13 cellular contexts compared by ENCODE assay signal in the genomic region with DNA sequence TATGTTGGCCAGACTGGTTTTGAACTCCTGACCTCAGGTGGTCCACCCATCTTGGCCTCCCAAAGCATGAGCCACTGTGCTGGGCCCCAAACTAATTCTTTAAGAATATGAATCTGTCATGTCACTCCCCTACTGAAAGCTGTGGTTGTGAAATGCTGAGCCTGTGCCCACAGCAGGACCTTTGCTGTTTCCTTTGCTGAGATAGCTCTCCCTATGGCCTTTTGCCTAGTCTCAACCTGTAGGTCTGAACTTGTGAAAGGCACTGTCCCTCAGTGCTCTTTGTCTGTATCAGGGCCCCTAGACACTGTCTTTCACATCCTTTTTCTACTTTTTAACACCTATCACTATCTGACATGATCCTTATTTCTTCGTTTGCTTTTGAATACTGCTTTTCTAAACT.
DNase-seq lines count a peak whose midpoint lies in the region; ATAC-seq, FAIRE-seq and TF ChIP-seq lines count a peak whose summit lies in the region.
"Had no signal": no experiment of that assay in that cellular context is flagged by ENCODE, and none has a peak within 500 bp of the region (broad histone marks: within the 10 kb centered on the region; RNA-seq: fewer than 3 reads in every experiment).

No MANE protein-coding gene starts in this region.

- H3K56ac ChIP-seq in H1 (replicated peaks; ENCODE audit: insufficient read length, low read depth, low read length): no peak overlapping the region

- peak; percentile 98 for ATAC-seq in GM18867 (IDR thresholded peaks at IDR 0.05; ENCODE audit: unreplicated experiment)
- peak; percentile 88 for ATAC-seq in GM21528 (IDR thresholded peaks at IDR 0.05; ENCODE audit: low FRiP score, unreplicated experiment)
- peak; percentile 93 for ATAC-seq in HG03108 (IDR thresholded peaks at IDR 0.05; ENCODE audit: unreplicated experiment)
- ATAC-seq in left colon: no peak
- ATAC-seq: effector memory CD8-positive, alpha-beta T cell had no signal

- H3K18ac ChIP-seq in H1 (ENCODE audit: extremely low read depth, low read length): no peak overlapping the region

- H3K27ac ChIP-seq in H1 (ENCODE audit: low read depth, low read length): no peak overlapping the region
- H3K27ac ChIP-seq in colonic mucosa: no peak overlapping the region

- DNase-seq in H1 (ENCODE audit: low read depth in 1 of 2, low spot score in 2 of 2) (no peak), colonic mucosa (no peak), left colon (no peak), OCI-M1 (lab: John Stamatoyannopoulos, UW) (no peak), NCI-H1417 treated with DMSO at 0.1 percent for 48 hours (lab: John Stamatoyannopoulos, UW) (no peak)
- DNase-seq: Caco-2; effector memory CD8-positive, alpha-beta T cell; H7; MG63 had no signal

- H3K4me3 ChIP-seq in H1 (ENCODE audit: extremely low read depth in 1 of 4, insufficient read depth in 2 of 4, low read depth in 3 of 4, low read length in 4 of 4) (no peak overlapping the region), colonic mucosa (no peak overlapping the region)
- H3K4me3 ChIP-seq: MG63, smooth muscle cell had no signal

- POLR2A ChIA-PET in H1 (lab: Charles Lee; ENCODE audit: partially characterized antibody): interaction anchor here (0.6 to 3.2 kb wide), 5 partner anchors 10 to 51 kb away, joined by 3 to 12 read pairs (median 4); no protein-coding TSS in a partner anchor

- no peak overlapping the region for H3K23ac ChIP-seq in H1 (ENCODE audit: insufficient read length)

- H3K4me1 ChIP-seq in H1 (replicated peaks in 1 of 4; ENCODE audit: control insufficient read depth in 3 of 4, insufficient read depth in 4 of 4, low read length in 3 of 4) (peaks cover 7 to 23% (median 12%) of the 10 kb centered on the region in 4 experiments), colonic mucosa (no peaks in the 10 kb centered on the region)
- H3K4me1 ChIP-seq: Caco-2 had no signal

- no peaks in the 10 kb centered on the region for H3K9me3 ChIP-seq in H1 (ENCODE audit: insufficient read depth in 2 of 2, low read depth in 1 of 2, low read length in 1 of 2)
- H3K9me3 ChIP-seq in colonic mucosa: no peaks in the 10 kb centered on the region
- H3K9me3 ChIP-seq: Caco-2, MG63 had no signal

- peaks cover 46 to 100% (median 80%) of the 10 kb centered on the region in 4 experiments for H3K36me3 ChIP-seq in H1 (ENCODE audit: control insufficient read depth in 2 of 4, insufficient read depth in 4 of 4, low read length in 3 of 4)
- no peaks in the 10 kb centered on the region for H3K36me3 ChIP-seq in colonic mucosa
- H3K36me3 ChIP-seq: MG63 had no signal

- no peak overlapping the region for H4K5ac ChIP-seq in H1 (ENCODE audit: insufficient read length, low read depth, low read length)

- H4K8ac ChIP-seq in H1 (ENCODE audit: extremely low read depth, insufficient read depth, low read length): no peak overlapping the region

- TF ChIP-seq CTCF in H1 (IDR thresholded peaks at IDR 0.05; ENCODE audit: control extremely low read depth in 1 of 3, insufficient read depth in 1 of 3, low read depth in 1 of 3, low read length in 3 of 3) (no peak), colonic mucosa (IDR thresholded peaks at IDR 0.05) (no peak)

- no peak overlapping the region for H3K4me2 ChIP-seq in H1 (ENCODE audit: insufficient read depth in 1 of 2, low read depth in 2 of 2, low read length in 2 of 2)
- H3K4me2 ChIP-seq: smooth muscle cell had no signal

- no peak overlapping the region for H3K4ac ChIP-seq in H1 (replicated peaks; ENCODE audit: insufficient read length, low read depth, low read length)

- no peak overlapping the region for H2AK5ac ChIP-seq in H1 (ENCODE audit: low read depth, low read length)

- FAIRE-seq in H1 (lab: Jason Lieb, UNC): no peak

- TF ChIP-seq RAD21 in H1 (IDR thresholded peaks at IDR 0.05 in 1 of 2, conservative IDR thresholded peaks at IDR 0.05 in 1 of 2; ENCODE audit: low read depth in 2 of 2, low read length in 2 of 2): no peak

- H3K23me2 ChIP-seq in H1 (ENCODE audit: low read depth, low read length): no peaks in the 10 kb centered on the region

- no peak overlapping the region for H2BK15ac ChIP-seq in H1 (ENCODE audit: low read length)

- TF ChIP-seq POLR2A in H1 (IDR thresholded peaks at IDR 0.05; ENCODE audit: control extremely low read depth in 1 of 2, low read depth in 2 of 2, low read length in 2 of 2): peak in 1 of 2 experiments; percentile 60; a peak in 2 of 3 replicates

- H2BK120ac ChIP-seq in H1 (replicated peaks; ENCODE audit: low read depth, low read length): no peak overlapping the region

- H2AFZ ChIP-seq in H1 (ENCODE audit: low read length): no peak overlapping the region

- H4K20me1 ChIP-seq in H1 (replicated peaks in 1 of 2; ENCODE audit: control insufficient read depth in 1 of 2, insufficient read depth in 2 of 2, low read length in 2 of 2): peaks cover 39 to 56% of the 10 kb centered on the region in 2 experiments

- no peak overlapping the region; the same call in 1 of the 2 replicates for H2BK5ac ChIP-seq in H1 (ENCODE audit: low read depth, low read length)

- no peak overlapping the region for H2BK12ac ChIP-seq in H1 (ENCODE audit: low read depth, low read length)

- 94 to 100% methylated on average over 1 of the region's 1 CpG for whole genome bisulfite sequencing in H1 (ENCODE audit: extremely low coverage in 1 of 2, insufficient coverage in 1 of 2, insufficient read length in 1 of 2, insufficient replicate concordance in 2 of 2, low coverage in 1 of 2, low lambda C conversion rate in 2 of 2, missing lambda C conversion rate in 1 of 2), 2 experiments

- intact Hi-C loops in colonic mucosa (cut with DNase I) (no loop called here), left colon (cut with DNase I, micrococcal nuclease) (no loop called here)

- no peak overlapping the region for H3K14ac ChIP-seq in H1 (ENCODE audit: insufficient read length)

- no peak for TF ChIP-seq EP300 in H1 (IDR thresholded peaks at IDR 0.05; ENCODE audit: borderline replicate concordance in 1 of 2, low read depth in 2 of 2, low read length in 2 of 2)

- H3K79me2 ChIP-seq in H1 (ENCODE audit: control insufficient read depth in 1 of 2, insufficient read depth in 2 of 2, low read length in 2 of 2): peaks cover 11 to 99% of the 10 kb centered on the region in 2 experiments; a peak in 3 of 4 replicates

- peaks cover 33% of the 10 kb centered on the region for H3K79me1 ChIP-seq in H1 (ENCODE audit: low read depth, low read length)

- H3K9ac ChIP-seq in H1 (replicated peaks in 1 of 4; ENCODE audit: extremely low read depth in 1 of 4, low read depth in 3 of 4, low read length in 3 of 4) (no peak overlapping the region), colonic mucosa (ENCODE audit: low read depth in 2 of 2, low read length in 2 of 2) (no peak overlapping the region)

- no peak overlapping the region for H4K91ac ChIP-seq in H1 (replicated peaks; ENCODE audit: insufficient read length, low read length)

- no peak overlapping the region for H2BK20ac ChIP-seq in H1 (ENCODE audit: low read length)

- H3K27me3 ChIP-seq in H1 (replicated peaks in 1 of 4; ENCODE audit: control insufficient read depth in 3 of 4, extremely low read depth in 1 of 4, insufficient read depth in 3 of 4, low read length in 3 of 4) (no peaks in the 10 kb centered on the region), colonic mucosa (no peaks in the 10 kb centered on the region)
- H3K27me3 ChIP-seq: MG63 had no signal

- CTCF ChIA-PET in H1 (lab: Charles Lee; ENCODE audit: partially characterized antibody): interaction anchor here (0.8 to 2.0 kb wide), 5 partner anchors 9 to 153 kb away, joined by 3 to 11 read pairs (median 4); no protein-coding TSS in a partner anchor

TF ChIP-seq in H1, 55 proteins besides CTCF, POLR2A, EP300 and RAD21:
- 0 out of 2 replicates have a peak, but pooled peaks have one; percentile 21 for TF ChIP-seq POLR2AphosphoS5 (IDR thresholded peaks at IDR 0.05; ENCODE audit: low read depth, low read length)
- TF ChIP-seq GTF2F1 (IDR thresholded peaks at IDR 0.05; ENCODE audit: borderline replicate concordance, low read depth, low read length): no peak
